In the genomic region with DNA sequence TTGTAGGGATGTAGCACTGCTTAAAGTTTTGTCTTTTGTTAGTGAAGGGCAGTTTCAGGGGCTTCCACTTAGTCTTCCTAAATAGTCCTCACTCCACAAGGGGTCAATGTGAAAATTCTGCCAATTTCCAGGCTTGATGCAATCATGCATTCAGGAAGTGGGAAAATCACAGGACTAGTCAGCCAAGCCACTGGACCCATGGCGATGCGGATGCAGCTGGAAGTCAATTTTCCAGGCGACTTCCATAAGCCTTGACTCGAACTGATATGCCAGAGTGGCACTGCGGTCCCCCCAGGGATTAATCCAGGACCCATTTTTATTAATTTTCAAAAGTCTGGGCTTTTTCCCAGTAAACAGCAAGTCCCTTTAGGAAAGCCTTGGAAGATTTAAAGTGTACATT, we compare ENCODE assay signal across 26 cellular contexts. TPM values are rescaled to one million over a fixed set of nuclear protein-coding genes. Genes with fewer than 3 reads are reported as not detected.
A peak's percentile ranks its signal among the peaks of the same experiment; 100 is the strongest.
DNase-seq lines count a peak whose midpoint lies in the region; ATAC-seq and TF ChIP-seq lines count a peak whose summit lies in the region.
"Had no signal": no experiment of that assay in that cellular context is flagged by ENCODE, and none has a peak within 500 bp of the region (broad histone marks: within the 10 kb centered on the region; RNA-seq: fewer than 3 reads in every experiment).

No MANE protein-coding gene starts in this region.

- H3K36me3 Mint-ChIP-seq in activated T-cell treated with anti-CD3 and anti-CD28 coated beads, Interleukin-2, amount 50 U/mL, for 4 hours (ENCODE audit: insufficient read depth), result peaks cover 2% of the 10 kb centered on the region

- ATAC-seq in activated T-cell treated with anti-CD3 and anti-CD28 coated beads, Interleukin-2, amount 50 U/mL, for 4 hours, result no peak
- ATAC-seq in aorta (ENCODE audit: low FRiP score), result no peak
- ATAC-seq: GM23338 had no signal

- DNase-seq in BE2C (peak; percentile 14), PC-9 (no peak), epithelial cell of prostate (ENCODE audit: low read depth, low spot score) (no peak), lung microvascular endothelial cell (ENCODE audit: low read depth in 2 of 2) (peak; percentile 45 to 92), coronary artery (ENCODE audit: low spot score) (no peak), epidermal melanocyte (ENCODE audit: insufficient read length, low spot score) (no peak), aorta (no peak)
- DNase-seq in activated T-cell treated with anti-CD3 and anti-CD28 coated beads, Interleukin-2, amount 50 U/mL, for 4 hours, result no peak
- DNase-seq: AML-193; C1 segment of cervical spinal cord; CD4-positive, alpha-beta memory T cell; COR-L47; DMS53; KG1; NCI-H1092; NCI-H1417 treated with DMSO at 0.1 percent for 48 hours; NCI-H187; NCI-H2081 treated with DMSO at 0.1 percent for 48 hours; NCI-H2171; NCI-H226; NCI-H510A; NCI-H69; Peyer's patch; SJCRH30 had no signal

- intact Hi-C loops in PC-9 (cut with micrococcal nuclease; ENCODE audit: unreplicated experiment), result no loop called here
- intact Hi-C loops in aorta (cut with DNase I), result no loop called here

- no peaks in the 10 kb centered on the region for H4K20me1 ChIP-seq in PC-9 (ENCODE audit: insufficient read depth)

- H3K4me3 Mint-ChIP-seq in activated T-cell treated with anti-CD3 and anti-CD28 coated beads, Interleukin-2, amount 50 U/mL, for 4 hours, result no peak overlapping the region
- H3K4me3 Mint-ChIP-seq: CD4-positive, alpha-beta memory T cell; GM23338 had no signal

- peak overlapping the region; percentile 50; the same call in 1 of the 2 replicates for H3K4me2 ChIP-seq in PC-9
- H3K4me2 ChIP-seq: GM23338 had no signal

- H3K4me3 ChIP-seq in BE2C (ENCODE audit: low read depth, low read length), result no peak overlapping the region
- no peak overlapping the region for H3K4me3 ChIP-seq in PC-9
- no peak overlapping the region for H3K4me3 ChIP-seq in coronary artery
- H3K4me3 ChIP-seq in aorta (ENCODE audit: low read length in 2 of 2), result no peak overlapping the region
- H3K4me3 ChIP-seq: GM23338, HAP-1, Peyer's patch, SJCRH30 had no signal

- H3K27ac ChIP-seq in PC-9, result peak overlapping the region; percentile 69
- peak overlapping the region; percentile 63 for H3K27ac ChIP-seq in epithelial cell of prostate
- H3K27ac ChIP-seq in coronary artery, result no peak overlapping the region
- no peak overlapping the region for H3K27ac ChIP-seq in aorta (ENCODE audit: low read depth in 1 of 2, low read length in 2 of 2)
- H3K27ac ChIP-seq: Peyer's patch, SJCRH30 had no signal

- BruUV-seq in PC-9 (replicated peaks; lab: Mats Ljungman, UMichigan), result no TSS peak

- no peaks in the 10 kb centered on the region for H3K27me3 ChIP-seq in BE2C
- no peaks in the 10 kb centered on the region for H3K27me3 ChIP-seq in PC-9 (ENCODE audit: insufficient read depth, low read depth)
- H3K27me3 ChIP-seq in aorta (ENCODE audit: control insufficient read depth in 1 of 2, insufficient read depth in 2 of 2, low read length in 1 of 2), result no peaks in the 10 kb centered on the region
- H3K27me3 ChIP-seq: Peyer's patch, SJCRH30 had no signal

- H3K9me2 ChIP-seq in PC-9 (ENCODE audit: insufficient read depth), result no peaks in the 10 kb centered on the region

- H3K79me2 ChIP-seq in PC-9 (ENCODE audit: low read depth), result no peaks in the 10 kb centered on the region

- peaks cover 20% of the 10 kb centered on the region; the same call in 1 of the 2 replicates for H3F3A ChIP-seq in PC-9 (ENCODE audit: insufficient read depth, low read depth)

- POLR2A ChIA-PET in PC-9 (lab: Charles Lee; ENCODE audit: unreplicated experiment), result no interaction called here

- CTCF ChIA-PET in PC-9 (lab: Charles Lee), result no interaction called here

- TF ChIP-seq CTCF in BE2C (IDR thresholded peaks at IDR 0.05; ENCODE audit: low read depth, low read length) (no peak), PC-9 (conservative IDR thresholded peaks at IDR 0.05) (no peak), coronary artery (IDR thresholded peaks at IDR 0.05) (no peak)

- H3K9me3 Mint-ChIP-seq in activated T-cell treated with anti-CD3 and anti-CD28 coated beads, Interleukin-2, amount 50 U/mL, for 4 hours, result peaks cover 3% of the 10 kb centered on the region

- WGBS in aorta, 2 donors, result 94 to 96% methylated on average over 5 of the region's 5 CpGs

- no peaks in the 10 kb centered on the region for H3K36me3 ChIP-seq in BE2C
- H3K36me3 ChIP-seq in PC-9 (ENCODE audit: low read depth), result no peaks in the 10 kb centered on the region
- no peaks in the 10 kb centered on the region for H3K36me3 ChIP-seq in aorta (ENCODE audit: control insufficient read depth in 1 of 2, insufficient read depth in 2 of 2, low read length in 1 of 2)
- H3K36me3 ChIP-seq: HAP-1, Peyer's patch, SJCRH30 had no signal

- H3K9me3 ChIP-seq in BE2C (no peaks in the 10 kb centered on the region), PC-9 (ENCODE audit: insufficient read depth, low read depth) (no peaks in the 10 kb centered on the region), aorta (ENCODE audit: control insufficient read depth, low read length) (no peaks in the 10 kb centered on the region)
- H3K9me3 ChIP-seq: HAP-1, Peyer's patch, SJCRH30 had no signal

- no peaks in the 10 kb centered on the region for H3K27me3 Mint-ChIP-seq in activated T-cell treated with anti-CD3 and anti-CD28 coated beads, Interleukin-2, amount 50 U/mL, for 4 hours (ENCODE audit: low read depth)
- H3K27me3 Mint-ChIP-seq: CD4-positive, alpha-beta memory T cell had no signal

- no peak overlapping the region for H2AFZ ChIP-seq in PC-9
- H2AFZ ChIP-seq: GM23338 had no signal

- peaks cover 20% of the 10 kb centered on the region for H3K4me1 ChIP-seq in BE2C
- H3K4me1 ChIP-seq in PC-9 (replicated peaks; ENCODE audit: insufficient read depth), result peaks cover 22% of the 10 kb centered on the region
- H3K4me1 ChIP-seq in aorta (ENCODE audit: control insufficient read depth in 1 of 2, insufficient read depth in 2 of 2, low read length in 2 of 2), result peaks cover 1 to 9% of the 10 kb centered on the region in 2 donors
- H3K4me1 ChIP-seq: HAP-1, Peyer's patch had no signal

- peaks cover 7% of the 10 kb centered on the region for H3K4me1 Mint-ChIP-seq in activated T-cell treated with anti-CD3 and anti-CD28 coated beads, Interleukin-2, amount 50 U/mL, for 4 hours (ENCODE audit: low read depth)
- H3K4me1 Mint-ChIP-seq: GM23338 had no signal

RNA-seq across cellular contexts. Expression of a gene that starts 26.1 kb away (rescaled TPM):
- 8.3 TPM for polyA plus RNA-seq in BE2C (2012; ENCODE audit: insufficient read depth, insufficient read length, low read depth)
- 23.1 and 31.2 TPM in 2 replicates for total RNA-seq in PC-9 (2021)
- 56.0 and 63.4 TPM in 2 replicates for total RNA-seq in lung microvascular endothelial cell
- 10 to 100 TPM; 13.9 to 16.1 (median 14.2) TPM for total RNA-seq in activated T-cell treated with anti-CD3 and anti-CD28 coated beads, Interleukin-2, amount 50 U/mL, for 4 hours
- total RNA-seq in aorta, result 100 to 1,000 TPM in 1 of 2 donors, 10 to 100 TPM in 1; 64.0 to 103 TPM
- 10 to 100 TPM; 29.3 to 52.0 TPM for polyA plus RNA-seq in aorta

Comparison
In these comparisons a context has a peak if more than half of its experiments do, and no peak if none do; other contexts are left out.
1. DNase-seq: peak in BE2C (single experiment) and lung microvascular endothelial cell (2 of 2); none in PC-9 (0 of 2), epithelial cell of prostate (single experiment), coronary artery (single experiment), activated T-cell treated with anti-CD3 and anti-CD28 coated beads, Interleukin-2, amount 50 U/mL, for 4 hours (single experiment), epidermal melanocyte (single experiment) and aorta (0 of 2).
2. H3K27ac ChIP-seq: peak in PC-9 (single experiment) and epithelial cell of prostate (single experiment); none in coronary artery (0 of 2) and aorta (0 of 2).